In the genomic region with DNA sequence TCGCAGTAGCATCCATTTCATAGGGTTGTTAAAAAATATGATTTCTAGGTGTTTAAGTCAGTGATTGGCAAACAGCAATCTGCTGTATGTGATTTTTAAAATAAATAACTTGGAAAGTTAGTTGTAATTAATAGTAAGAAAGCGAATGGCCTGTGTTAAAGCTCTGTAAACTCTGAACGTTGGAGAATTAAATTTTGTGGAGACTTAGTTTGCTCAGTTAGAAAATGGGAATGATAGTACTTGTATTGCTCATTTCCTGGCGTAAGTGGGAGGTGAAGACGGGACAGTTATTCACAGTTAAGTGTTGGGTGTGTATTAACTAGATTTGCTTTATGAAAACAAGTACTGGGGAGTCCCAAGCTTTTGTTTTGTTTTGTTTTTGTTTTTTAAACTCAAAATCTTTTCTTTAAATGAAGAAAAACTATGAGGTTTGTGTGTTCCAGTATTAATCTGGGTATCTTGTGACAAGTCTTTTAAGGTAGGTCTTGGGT, we compare ENCODE assay signal across 8 cellular contexts. TPM values are rescaled to one million over a fixed set of nuclear protein-coding genes. Genes with fewer than 3 reads are reported as not detected.
DNase-seq lines count a peak whose midpoint lies in the region; ATAC-seq and TF ChIP-seq lines count a peak whose summit lies in the region.

No MANE protein-coding gene starts in this region.

- H3K4me1 Mint-ChIP-seq in CD4-positive, CD25-positive, alpha-beta regulatory T cell: peaks cover 7 to 60% (median 40%) of the 10 kb centered on the region in 4 donors
- H3K4me1 Mint-ChIP-seq in nephron progenitor cell: peaks cover 31% of the 10 kb centered on the region
- peaks cover 52% of the 10 kb centered on the region for H3K4me1 Mint-ChIP-seq in stimulated activated effector memory CD8-positive, alpha-beta T cell treated with anti-CD3 and anti-CD28 coated beads, Interleukin-12 subunit alpha, Interleukin-12 subunit beta, amount 100 ng/mL, for 72 hours

- H3K27ac ChIP-seq in CD4-positive, CD25-positive, alpha-beta regulatory T cell (ENCODE audit: insufficient read depth, low read length, poor library complexity, severe bottlenecking): peak overlapping the region; percentile 99

- no peaks in the 10 kb centered on the region for H3K9me3 ChIP-seq in CD4-positive, CD25-positive, alpha-beta regulatory T cell (ENCODE audit: control insufficient read depth in 2 of 2, low read length in 2 of 2)
- no peaks in the 10 kb centered on the region for H3K9me3 ChIP-seq in MG63

- no peaks in the 10 kb centered on the region for H3K27me3 Mint-ChIP-seq in CD4-positive, CD25-positive, alpha-beta regulatory T cell
- H3K27me3 Mint-ChIP-seq in nephron progenitor cell (ENCODE audit: low read depth, poor library complexity): no peaks in the 10 kb centered on the region

- H3K27ac Mint-ChIP-seq in CD4-positive, CD25-positive, alpha-beta regulatory T cell: peak overlapping the region in 1 of 3 donors; percentile 96
- peak overlapping the region; percentile 50 for H3K27ac Mint-ChIP-seq in nephron progenitor cell
- H3K27ac Mint-ChIP-seq in stimulated activated effector memory CD8-positive, alpha-beta T cell treated with anti-CD3 and anti-CD28 coated beads, Interleukin-12 subunit alpha, Interleukin-12 subunit beta, amount 100 ng/mL, for 72 hours: no peak overlapping the region

- H3K4me1 ChIP-seq in CD4-positive, CD25-positive, alpha-beta regulatory T cell (ENCODE audit: control insufficient read depth, insufficient read depth, low read length, poor library complexity, severe bottlenecking): peaks cover 50% of the 10 kb centered on the region

- peaks cover 14% of the 10 kb centered on the region for H3K36me3 ChIP-seq in CD4-positive, CD25-positive, alpha-beta regulatory T cell (ENCODE audit: control insufficient read depth, insufficient read depth, low read length)
- peaks cover 27% of the 10 kb centered on the region for H3K36me3 ChIP-seq in MG63

- peak overlapping the region; percentile 98 for H3K4me3 ChIP-seq in CD4-positive, CD25-positive, alpha-beta regulatory T cell (ENCODE audit: low read depth, low read length)
- H3K4me3 ChIP-seq in MG63: peak overlapping the region; percentile 80

- H3K27me3 ChIP-seq in CD4-positive, CD25-positive, alpha-beta regulatory T cell (ENCODE audit: control insufficient read depth, insufficient read depth, low read length): no peaks in the 10 kb centered on the region
- H3K27me3 ChIP-seq in MG63: no peaks in the 10 kb centered on the region

- H3K36me3 Mint-ChIP-seq in CD4-positive, CD25-positive, alpha-beta regulatory T cell: peaks cover 10% of the 10 kb centered on the region
- peaks cover 17% of the 10 kb centered on the region for H3K36me3 Mint-ChIP-seq in nephron progenitor cell (ENCODE audit: low read depth)
- H3K36me3 Mint-ChIP-seq in stimulated activated effector memory CD8-positive, alpha-beta T cell treated with anti-CD3 and anti-CD28 coated beads, Interleukin-12 subunit alpha, Interleukin-12 subunit beta, amount 100 ng/mL, for 72 hours: peaks cover 74% of the 10 kb centered on the region

- no peak for TF ChIP-seq CTCF in nephron progenitor cell (IDR thresholded peaks at IDR 0.05)

- DNase-seq in CD4-positive, CD25-positive, alpha-beta regulatory T cell: peak in 1 of 3 donors; percentile 41
- DNase-seq in MG63 (no peak), dermis blood vessel endothelial cell (peak; percentile 38), nephron progenitor cell (no peak), UCSD-AML1 (lab: John Stamatoyannopoulos, UW; ENCODE audit: unreplicated experiment) (no peak)
- DNase-seq in stimulated activated effector memory CD8-positive, alpha-beta T cell treated with anti-CD3 and anti-CD28 coated beads, Interleukin-12 subunit alpha, Interleukin-12 subunit beta, amount 100 ng/mL, for 72 hours (ENCODE audit: low spot score in 2 of 2): no peak

- no peak overlapping the region for H3K4me3 Mint-ChIP-seq in CD4-positive, CD25-positive, alpha-beta regulatory T cell
- no peak overlapping the region for H3K4me3 Mint-ChIP-seq in nephron progenitor cell
- H3K4me3 Mint-ChIP-seq in stimulated activated effector memory CD8-positive, alpha-beta T cell treated with anti-CD3 and anti-CD28 coated beads, Interleukin-12 subunit alpha, Interleukin-12 subunit beta, amount 100 ng/mL, for 72 hours: no peak overlapping the region

- no peak for ATAC-seq in CD4-positive, CD25-positive, alpha-beta regulatory T cell (ENCODE audit: low read depth in 2 of 2)
- no peak for ATAC-seq in esophagus mucosa
- ATAC-seq in GM19467 (IDR thresholded peaks at IDR 0.05; ENCODE audit: unreplicated experiment): no peak
- ATAC-seq in stimulated activated effector memory CD8-positive, alpha-beta T cell treated with anti-CD3 and anti-CD28 coated beads, Interleukin-12 subunit alpha, Interleukin-12 subunit beta, amount 100 ng/mL, for 72 hours: no peak

- H3K9me3 Mint-ChIP-seq in CD4-positive, CD25-positive, alpha-beta regulatory T cell: no peaks in the 10 kb centered on the region
- no peaks in the 10 kb centered on the region for H3K9me3 Mint-ChIP-seq in nephron progenitor cell
- no peaks in the 10 kb centered on the region for H3K9me3 Mint-ChIP-seq in stimulated activated effector memory CD8-positive, alpha-beta T cell treated with anti-CD3 and anti-CD28 coated beads, Interleukin-12 subunit alpha, Interleukin-12 subunit beta, amount 100 ng/mL, for 72 hours

RNA-seq across cellular contexts. Expression of a gene that starts 1.0 kb away (rescaled TPM):
- total RNA-seq in CD4-positive, CD25-positive, alpha-beta regulatory T cell: 88.1 TPM
- polyA plus RNA-seq in CD4-positive, CD25-positive, alpha-beta regulatory T cell: 100 to 1,000 TPM; 153 to 217 (median 186) TPM
- 423 and 980 TPM in 2 replicates for total RNA-seq in MG63 (2014; rRNA removed; shearing (Covaris generic); ENCODE audit: low replicate concordance)
- total RNA-seq in dermis blood vessel endothelial cell (266 and 537 TPM in 2 replicates), esophagus mucosa (52.6 TPM)

RNA-seq across cellular contexts. Expression of a gene that starts 22.5 kb away (rescaled TPM):
- 15.2 TPM for total RNA-seq in CD4-positive, CD25-positive, alpha-beta regulatory T cell
- 10 to 100 TPM; 60.3 to 83.8 (median 75.2) TPM for polyA plus RNA-seq in CD4-positive, CD25-positive, alpha-beta regulatory T cell
- total RNA-seq in MG63 (2014; rRNA removed; shearing (Covaris generic); ENCODE audit: low replicate concordance): 13.3 and 22.5 TPM in 2 replicates
- total RNA-seq in dermis blood vessel endothelial cell (27.1 and 27.4 TPM in 2 replicates), esophagus mucosa (22.5 TPM)
